Comparison of ENCODE assay signal across 1 cellular context in genomic region chr19:45779231-45780145, GRCh38.
A peak's percentile ranks its signal among the peaks of the same experiment; 100 is the strongest.
TF ChIP-seq lines count a peak whose summit lies in the region.

No MANE protein-coding gene starts in this region.

TF ChIP-seq in HepG2, 621 proteins besides CTCF, POLR2A, EP300 and RAD21 (continues in another document):
- TF ChIP-seq MXD4 (CRISPR knock-in tag; IDR thresholded peaks at IDR 0.05) (no peak), PATZ1 (CRISPR knock-in tag; IDR thresholded peaks at IDR 0.05) (peak; percentile 43), ZNF614 (CRISPR knock-in tag; IDR thresholded peaks at IDR 0.05; ENCODE audit: borderline replicate concordance) (no peak), HBP1 (CRISPR knock-in tag; IDR thresholded peaks at IDR 0.05; ENCODE audit: low read depth) (no peak), XBP1 (CRISPR knock-in tag; IDR thresholded peaks at IDR 0.05) (no peak), SP4 (CRISPR knock-in tag; IDR thresholded peaks at IDR 0.05) (peak; percentile 39; the same call in 1 of the 2 replicates), ZFP82 (CRISPR knock-in tag; IDR thresholded peaks at IDR 0.05; ENCODE audit: borderline replicate concordance) (no peak), HDAC2 (CRISPR knock-in tag; IDR thresholded peaks at IDR 0.05) (no peak), SALL2 (CRISPR knock-in tag; IDR thresholded peaks at IDR 0.05) (no peak), ZNF205 (CRISPR knock-in tag; IDR thresholded peaks at IDR 0.05) (no peak), MXI1 (IDR thresholded peaks at IDR 0.05; ENCODE audit: borderline replicate concordance, low read depth, low read length) (0 out of 3 replicates have a peak, but pooled peaks have one; percentile 7), STAG1 (CRISPR knock-in tag; IDR thresholded peaks at IDR 0.05) (peak; percentile 25; the same call in 1 of the 2 replicates), ZBTB34 (CRISPR knock-in tag; IDR thresholded peaks at IDR 0.05) (no peak), ZNF432 (CRISPR knock-in tag; IDR thresholded peaks at IDR 0.05; ENCODE audit: borderline replicate concordance) (no peak), ZBTB1 (CRISPR knock-in tag; IDR thresholded peaks at IDR 0.05; ENCODE audit: borderline replicate concordance) (no peak), GRHL1 (CRISPR knock-in tag; conservative IDR thresholded peaks at IDR 0.05) (no peak), NFAT5 (CRISPR knock-in tag; IDR thresholded peaks at IDR 0.05) (no peak), HMGXB4 (CRISPR knock-in tag; IDR thresholded peaks at IDR 0.05; ENCODE audit: borderline replicate concordance in 1 of 2, low read depth in 1 of 2) (peak; percentile 6 to 41; a peak in 2 of 4 replicates), RXRA (CRISPR knock-in tag; IDR thresholded peaks at IDR 0.05) (0 out of 2 replicates have a peak, but pooled peaks have one; percentile 18), ZNF687 (CRISPR knock-in tag; IDR thresholded peaks at IDR 0.05) (peak; percentile 38; the same call in 1 of the 2 replicates), ZNF383 (CRISPR knock-in tag; IDR thresholded peaks at IDR 0.05; ENCODE audit: borderline replicate concordance) (no peak), SPEN (CRISPR knock-in tag; IDR thresholded peaks at IDR 0.05; ENCODE audit: low read depth) (no peak), ZNF235 (CRISPR knock-in tag; IDR thresholded peaks at IDR 0.05; ENCODE audit: borderline replicate concordance) (0 out of 2 replicates have a peak, but pooled peaks have one; percentile 51), CHD4 (IDR thresholded peaks at IDR 0.05; ENCODE audit: borderline replicate concordance, low read length) (0 out of 2 replicates have a peak, but pooled peaks have one; percentile 32), HDAC6 (IDR thresholded peaks at IDR 0.05; ENCODE audit: low read depth, low read length) (no peak), AHR (CRISPR knock-in tag; IDR thresholded peaks at IDR 0.05) (no peak), NR2C2 (CRISPR knock-in tag; IDR thresholded peaks at IDR 0.05; ENCODE audit: borderline replicate concordance) (no peak), HNRNPLL (IDR thresholded peaks at IDR 0.05; ENCODE audit: low read depth, low read length, poor library complexity, severe bottlenecking) (peak; percentile 86), RARG (CRISPR knock-in tag; IDR thresholded peaks at IDR 0.05; ENCODE audit: low read depth) (no peak), RBAK (CRISPR knock-in tag; IDR thresholded peaks at IDR 0.05) (no peak), BRF2 (CRISPR knock-in tag; IDR thresholded peaks at IDR 0.05) (no peak), ZNF124 (CRISPR knock-in tag; IDR thresholded peaks at IDR 0.05) (no peak), RFXAP (CRISPR knock-in tag; IDR thresholded peaks at IDR 0.05; ENCODE audit: borderline replicate concordance) (no peak), ZXDC (CRISPR knock-in tag; IDR thresholded peaks at IDR 0.05) (no peak), ZBTB7B (CRISPR knock-in tag; IDR thresholded peaks at IDR 0.05) (peak; percentile 61; the same call in 1 of the 2 replicates)
